ENCODE assay signal across 28 cellular contexts in genomic region chr1:68594851-68595250, GRCh38.
"Had no signal": no experiment of that assay in that cellular context is flagged by ENCODE, and none has a peak within 500 bp of the region (broad histone marks: within the 10 kb centered on the region; RNA-seq: fewer than 3 reads in every experiment).

No MANE protein-coding gene starts in this region.

- H3K9ac ChIP-seq: parathyroid adenoma had no signal

- DNase-seq: dorsolateral prefrontal cortex; effector CD4-positive, alpha-beta T cell; hypothalamus; immature natural killer cell; islet precursor cell; kidney glomerular epithelial cell; left colon; mesenchymal stem cell; mucosa of descending colon; naive B cell; right lobe of liver; stimulated activated CD4-positive, alpha-beta T cell treated with anti-CD3 and anti-CD28 coated beads, Interleukin-12 subunit alpha, Interleukin-12 subunit beta, amount 100 ng/mL, for 4 hours; stimulated activated CD4-positive, alpha-beta T cell treated with anti-CD3 and anti-CD28 coated beads, Interleukin-1b, Interleukin-23, amount 100 ng/mL, for 48 hours; stimulated activated CD4-positive, alpha-beta T cell treated with anti-CD3 and anti-CD28 coated beads, Interleukin-4, amount 100 ng/mL, for 1 hour; stimulated activated CD8-positive, alpha-beta memory T cell treated with anti-CD3 and anti-CD28 coated beads, Interleukin-4, amount 100 ng/mL, for 48 hours; stimulated activated naive CD4-positive, alpha-beta T cell; stimulated activated naive CD8-positive, alpha-beta T cell treated with anti-CD3 and anti-CD28 coated beads, Interleukin-15, amount 100 ng/mL, for 72 hours; testis; upper lobe of left lung had no signal

- H3K36me3 ChIP-seq: neutrophil, right lobe of liver, tibial nerve, upper lobe of left lung had no signal

- H3K27me3 ChIP-seq: dorsolateral prefrontal cortex, neutrophil, right lobe of liver, testis, tibial nerve, upper lobe of left lung had no signal

- H3K4me3 ChIP-seq: dorsolateral prefrontal cortex, lung, mucosa of descending colon, right lobe of liver, smooth muscle cell, testis, tibial nerve, upper lobe of left lung had no signal

- ATAC-seq: left colon; mucosa of descending colon; natural killer cell treated with Interleukin-12 subunit alpha and Interleukin-12 subunit beta and Interleukin-15 and Interleukin-18, amount 100 ng/mL, for 72 hours; stimulated activated naive CD8-positive, alpha-beta T cell treated with anti-CD3 and anti-CD28 coated beads, Interleukin-15, amount 100 ng/mL, for 72 hours had no signal

- H3K79me2 ChIP-seq: parathyroid adenoma had no signal

- H3K9me3 ChIP-seq: mucosa of descending colon, neutrophil, right lobe of liver, testis, tibial nerve, upper lobe of left lung had no signal

- H3K4me2 ChIP-seq: smooth muscle cell had no signal

- FAIRE-seq: colon, frontal cortex, urothelium cell line had no signal

- H3K4me1 ChIP-seq: parathyroid adenoma, right lobe of liver, testis, tibial nerve, upper lobe of left lung had no signal

- H2AFZ ChIP-seq: parathyroid adenoma had no signal

- H3K27ac ChIP-seq: dorsolateral prefrontal cortex, neutrophil, parathyroid adenoma, right lobe of liver, testis, tibial nerve, upper lobe of left lung had no signal
